10 cellular contexts compared by ENCODE assay signal in genomic region chr11:102139081-102139498, GRCh38. TPM values are rescaled to one million over a fixed set of nuclear protein-coding genes. Genes with fewer than 3 reads are reported as not detected.
DNase-seq lines count a peak whose midpoint lies in the region; ATAC-seq and TF ChIP-seq lines count a peak whose summit lies in the region.
"Had no signal": no experiment of that assay in that cellular context is flagged by ENCODE, and none has a peak within 500 bp of the region (broad histone marks: within the 10 kb centered on the region; RNA-seq: fewer than 3 reads in every experiment).

No MANE protein-coding gene starts in this region.

- peak overlapping the region; percentile 35 for H3K4me3 Mint-ChIP-seq in progenitor cell of endocrine pancreas (ENCODE audit: low read depth)
- no peak overlapping the region for H3K4me3 Mint-ChIP-seq in stimulated activated memory B cell treated with anti-CD40 and anti-IgM and Interleukin-4, amounts not matched to agents 10 μg/mL and 1 μg/mL and 100 μg/mL, for 72 hours
- no peak overlapping the region for H3K4me3 Mint-ChIP-seq in activated CD4-positive, alpha-beta T cell treated with anti-CD3 and anti-CD28 coated beads, Interleukin-2, amount 10 ng/mL, durations not matched to agents 24 days and 14 days
- H3K4me3 Mint-ChIP-seq: activated naive CD4-positive, alpha-beta T cell treated with anti-CD3 and anti-CD28 coated beads, Interleukin-2, amount 50 U/mL, for 24 hours had no signal

- H3K36me3 ChIP-seq in adipocyte (ENCODE audit: control insufficient read depth, insufficient read depth, low read length, severe bottlenecking) = peaks cover 5% of the 10 kb centered on the region
- H3K36me3 ChIP-seq in cardiac muscle cell = no peaks in the 10 kb centered on the region

- H3K9ac ChIP-seq in adipocyte (ENCODE audit: low read length) = peak overlapping the region; percentile 66

- TF ChIP-seq CTCF in cardiac muscle cell (IDR thresholded peaks at IDR 0.05; ENCODE audit: low read depth, low read length) = no peak
- no peak for TF ChIP-seq CTCF in progenitor cell of endocrine pancreas (IDR thresholded peaks at IDR 0.05; ENCODE audit: unreplicated experiment)

- H3K4me1 ChIP-seq in adipocyte (ENCODE audit: control insufficient read depth, insufficient read depth, low read length) (peaks cover 60% of the 10 kb centered on the region), cardiac muscle cell (ENCODE audit: low read depth) (peaks cover 47% of the 10 kb centered on the region)

- ATAC-seq in stimulated activated memory B cell treated with anti-CD40 and anti-IgM and Interleukin-4, amounts not matched to agents 10 μg/mL and 1 μg/mL and 100 μg/mL, for 72 hours = no peak

- H3K27me3 ChIP-seq in adipocyte (replicated peaks; ENCODE audit: control insufficient read depth, insufficient read depth, low read length) = no peaks in the 10 kb centered on the region
- no peaks in the 10 kb centered on the region for H3K27me3 ChIP-seq in cardiac muscle cell

- peak; percentile 88 for DNase-seq in ELR (ENCODE audit: low read depth)
- peak; percentile 81 for DNase-seq in adipocyte (ENCODE audit: low read depth)
- DNase-seq in cardiac muscle cell (ENCODE audit: low read depth in 1 of 2, low spot score in 1 of 2) = peak; percentile 69 to 78
- no peak for DNase-seq in progenitor cell of endocrine pancreas (ENCODE audit: low spot score, unreplicated experiment)
- DNase-seq in C1 segment of cervical spinal cord (lab: John Stamatoyannopoulos, UW) = no peak
- DNase-seq in amygdala (lab: John Stamatoyannopoulos, UW) = no peak
- no peak for DNase-seq in activated CD4-positive, alpha-beta T cell treated with anti-CD3 and anti-CD28 coated beads, Interleukin-2, amount 10 ng/mL, durations not matched to agents 24 days and 14 days
- DNase-seq: NCI-H2029 had no signal

- no peaks in the 10 kb centered on the region for H3K9me3 Mint-ChIP-seq in progenitor cell of endocrine pancreas (ENCODE audit: low read depth)
- H3K9me3 Mint-ChIP-seq in stimulated activated memory B cell treated with anti-CD40 and anti-IgM and Interleukin-4, amounts not matched to agents 10 μg/mL and 1 μg/mL and 100 μg/mL, for 72 hours = no peaks in the 10 kb centered on the region
- no peaks in the 10 kb centered on the region for H3K9me3 Mint-ChIP-seq in activated CD4-positive, alpha-beta T cell treated with anti-CD3 and anti-CD28 coated beads, Interleukin-2, amount 10 ng/mL, durations not matched to agents 24 days and 14 days
- H3K9me3 Mint-ChIP-seq: activated naive CD4-positive, alpha-beta T cell treated with anti-CD3 and anti-CD28 coated beads, Interleukin-2, amount 50 U/mL, for 24 hours had no signal

- peaks cover 44% of the 10 kb centered on the region for H3K4me1 Mint-ChIP-seq in progenitor cell of endocrine pancreas (ENCODE audit: low read depth)
- H3K4me1 Mint-ChIP-seq in stimulated activated memory B cell treated with anti-CD40 and anti-IgM and Interleukin-4, amounts not matched to agents 10 μg/mL and 1 μg/mL and 100 μg/mL, for 72 hours = no peaks in the 10 kb centered on the region
- H3K4me1 Mint-ChIP-seq in activated CD4-positive, alpha-beta T cell treated with anti-CD3 and anti-CD28 coated beads, Interleukin-2, amount 10 ng/mL, durations not matched to agents 24 days and 14 days = no peaks in the 10 kb centered on the region
- H3K4me1 Mint-ChIP-seq: activated naive CD4-positive, alpha-beta T cell treated with anti-CD3 and anti-CD28 coated beads, Interleukin-2, amount 50 U/mL, for 24 hours had no signal

- intact Hi-C loops in activated CD4-positive, alpha-beta T cell treated with anti-CD3 and anti-CD28 coated beads, Interleukin-2, amount 10 ng/mL, durations not matched to agents 24 days and 14 days (cut with micrococcal nuclease) = no loop called here

- H3K36me3 Mint-ChIP-seq in progenitor cell of endocrine pancreas (ENCODE audit: insufficient read depth) = peaks cover 14% of the 10 kb centered on the region
- H3K36me3 Mint-ChIP-seq in stimulated activated memory B cell treated with anti-CD40 and anti-IgM and Interleukin-4, amounts not matched to agents 10 μg/mL and 1 μg/mL and 100 μg/mL, for 72 hours = no peaks in the 10 kb centered on the region
- no peaks in the 10 kb centered on the region for H3K36me3 Mint-ChIP-seq in activated CD4-positive, alpha-beta T cell treated with anti-CD3 and anti-CD28 coated beads, Interleukin-2, amount 10 ng/mL, durations not matched to agents 24 days and 14 days (ENCODE audit: low read depth)
- H3K36me3 Mint-ChIP-seq: activated naive CD4-positive, alpha-beta T cell treated with anti-CD3 and anti-CD28 coated beads, Interleukin-2, amount 50 U/mL, for 24 hours had no signal

- H3K27ac ChIP-seq in cardiac muscle cell = peak overlapping the region; percentile 94

- H3K27ac Mint-ChIP-seq in progenitor cell of endocrine pancreas = peak overlapping the region; percentile 69
- no peak overlapping the region for H3K27ac Mint-ChIP-seq in stimulated activated memory B cell treated with anti-CD40 and anti-IgM and Interleukin-4, amounts not matched to agents 10 μg/mL and 1 μg/mL and 100 μg/mL, for 72 hours
- no peak overlapping the region for H3K27ac Mint-ChIP-seq in activated CD4-positive, alpha-beta T cell treated with anti-CD3 and anti-CD28 coated beads, Interleukin-2, amount 10 ng/mL, durations not matched to agents 24 days and 14 days
- H3K27ac Mint-ChIP-seq: activated naive CD4-positive, alpha-beta T cell treated with anti-CD3 and anti-CD28 coated beads, Interleukin-2, amount 50 U/mL, for 24 hours had no signal

- no peaks in the 10 kb centered on the region for H3K27me3 Mint-ChIP-seq in progenitor cell of endocrine pancreas
- peaks cover 14% of the 10 kb centered on the region for H3K27me3 Mint-ChIP-seq in stimulated activated memory B cell treated with anti-CD40 and anti-IgM and Interleukin-4, amounts not matched to agents 10 μg/mL and 1 μg/mL and 100 μg/mL, for 72 hours
- peaks cover 2% of the 10 kb centered on the region for H3K27me3 Mint-ChIP-seq in activated CD4-positive, alpha-beta T cell treated with anti-CD3 and anti-CD28 coated beads, Interleukin-2, amount 10 ng/mL, durations not matched to agents 24 days and 14 days

- peak overlapping the region; percentile 73 for H3K4me3 ChIP-seq in adipocyte (ENCODE audit: low read length)
- no peak overlapping the region for H3K4me3 ChIP-seq in cardiac muscle cell

- no peaks in the 10 kb centered on the region for H3K9me3 ChIP-seq in adipocyte (ENCODE audit: control insufficient read depth, low read length)
- H3K9me3 ChIP-seq in cardiac muscle cell (ENCODE audit: low read depth) = no peaks in the 10 kb centered on the region

RNA-seq across cellular contexts. Expression of gene YAP1, which starts 28.8 kb away (rescaled TPM):
- total RNA-seq in cardiac muscle cell (264 and 277 TPM in 2 replicates), progenitor cell of endocrine pancreas (199 and 204 TPM in 2 replicates)
- 40.8 and 48.4 TPM in 2 replicates for polyA plus RNA-seq in cardiac muscle cell
- not detected in 2 replicates for total RNA-seq in activated CD4-positive, alpha-beta T cell treated with anti-CD3 and anti-CD28 coated beads, Interleukin-2, amount 10 ng/mL, durations not matched to agents 24 days and 14 days

Comparison
In these comparisons a context has a peak if more than half of its experiments do, and no peak if none do; other contexts are left out.
1. DNase-seq: peak in ELR (single experiment), adipocyte (single experiment) and cardiac muscle cell (2 of 2); none in progenitor cell of endocrine pancreas (single experiment), C1 segment of cervical spinal cord (0 of 14), amygdala (0 of 56) and activated CD4-positive, alpha-beta T cell treated with anti-CD3 and anti-CD28 coated beads, Interleukin-2, amount 10 ng/mL, durations not matched to agents 24 days and 14 days (single experiment).
2. RNA of gene YAP1, which starts 28.8 kb away (total RNA-seq): 264 to 277 TPM in cardiac muscle cell and 199 to 204 TPM in progenitor cell of endocrine pancreas; not detected in activated CD4-positive, alpha-beta T cell treated with anti-CD3 and anti-CD28 coated beads, Interleukin-2, amount 10 ng/mL, durations not matched to agents 24 days and 14 days; every median in the first group is over 100 times any median in the second.